Comparison of ENCODE assay signal across 1 cellular context in the genomic region with DNA sequence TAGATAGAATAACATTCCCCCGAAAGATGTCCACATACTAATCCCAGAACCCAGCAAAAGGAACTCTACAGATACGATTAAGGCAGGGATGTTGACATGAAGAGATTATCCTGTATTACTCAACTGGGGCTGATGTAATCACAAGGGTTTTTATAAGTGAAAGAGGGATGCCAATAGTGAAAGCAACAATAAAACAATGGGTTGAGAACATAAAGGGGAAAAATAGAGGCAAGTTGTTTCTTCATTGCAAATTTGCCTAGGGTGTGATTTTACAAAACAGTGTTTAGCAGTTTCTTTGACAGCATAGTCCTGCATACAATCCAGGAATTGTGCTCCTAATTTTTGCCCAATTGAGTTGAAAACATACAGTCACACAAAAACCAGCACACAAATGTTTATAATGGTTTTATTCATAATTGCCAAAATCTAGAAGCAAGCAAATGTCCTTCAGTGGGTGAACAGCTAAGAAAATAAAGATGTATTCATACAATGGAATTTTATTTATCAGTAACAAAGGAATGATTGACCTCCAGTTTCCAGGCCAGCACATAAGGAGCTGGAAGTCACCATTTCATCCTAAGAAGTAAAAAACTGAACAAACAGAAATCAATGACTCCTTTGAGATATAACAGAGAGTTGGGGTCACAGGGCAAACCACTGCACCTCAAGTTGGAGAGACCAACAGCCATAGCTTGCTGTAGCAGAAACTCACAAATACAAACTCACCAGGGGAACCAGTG.
TF ChIP-seq lines count a peak whose summit lies in the region.

No MANE protein-coding gene starts in this region.

TF ChIP-seq in K562, 482 proteins besides CTCF, POLR2A, EP300 and RAD21 (continued from another document):
- TF ChIP-seq ZNF146 (CRISPR knock-in tag; IDR thresholded peaks at IDR 0.05; ENCODE audit: unreplicated experiment) (no peak), ZFX (CRISPR knock-in tag; IDR thresholded peaks at IDR 0.05) (no peak), CEBPG (CRISPR knock-in tag; IDR thresholded peaks at IDR 0.05) (no peak), CEBPG (tag; conservative IDR thresholded peaks at IDR 0.05 in 1 of 2, IDR thresholded peaks at IDR 0.05 in 1 of 2) (peak; percentile 37 to 78; a peak in 2 of 4 replicates), ZNF24 (IDR thresholded peaks at IDR 0.05) (no peak), FOXA1 (IDR thresholded peaks at IDR 0.05; ENCODE audit: borderline replicate concordance) (no peak)
- TF ChIP-seq, protein P1, sequence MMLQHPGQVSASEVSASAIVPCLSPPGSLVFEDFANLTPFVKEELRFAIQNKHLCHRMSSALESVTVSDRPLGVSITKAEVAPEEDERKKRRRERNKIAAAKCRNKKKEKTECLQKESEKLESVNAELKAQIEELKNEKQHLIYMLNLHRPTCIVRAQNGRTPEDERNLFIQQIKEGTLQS (IDR thresholded peaks at IDR 0.05): peak; percentile 43; the same call in 1 of the 2 replicates
- TF ChIP-seq, protein P1 (CRISPR knock-in tag; conservative IDR thresholded peaks at IDR 0.05): no peak
- TF ChIP-seq, protein P2, sequence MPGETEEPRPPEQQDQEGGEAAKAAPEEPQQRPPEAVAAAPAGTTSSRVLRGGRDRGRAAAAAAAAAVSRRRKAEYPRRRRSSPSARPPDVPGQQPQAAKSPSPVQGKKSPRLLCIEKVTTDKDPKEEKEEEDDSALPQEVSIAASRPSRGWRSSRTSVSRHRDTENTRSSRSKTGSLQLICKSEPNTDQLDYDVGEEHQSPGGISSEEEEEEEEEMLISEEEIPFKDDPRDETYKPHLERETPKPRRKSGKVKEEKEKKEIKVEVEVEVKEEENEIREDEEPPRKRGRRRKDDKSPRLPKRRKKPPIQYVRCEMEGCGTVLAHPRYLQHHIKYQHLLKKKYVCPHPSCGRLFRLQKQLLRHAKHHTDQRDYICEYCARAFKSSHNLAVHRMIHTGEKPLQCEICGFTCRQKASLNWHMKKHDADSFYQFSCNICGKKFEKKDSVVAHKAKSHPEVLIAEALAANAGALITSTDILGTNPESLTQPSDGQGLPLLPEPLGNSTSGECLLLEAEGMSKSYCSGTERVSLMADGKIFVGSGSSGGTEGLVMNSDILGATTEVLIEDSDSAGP (CRISPR knock-in tag; IDR thresholded peaks at IDR 0.05): no peak
